Comparison of ENCODE assay signal across 21 cellular contexts in genomic region chr12:132210223-132211055, GRCh38.
"Had no signal": no experiment of that assay in that cellular context is flagged by ENCODE, and none has a peak within 500 bp of the region (broad histone marks: within the 10 kb centered on the region; RNA-seq: fewer than 3 reads in every experiment).

No MANE protein-coding gene starts in this region.

- H3K36me3 ChIP-seq: colonic mucosa, gastrocnemius medialis, heart left ventricle, ovary, upper lobe of left lung had no signal

- H3K4me2 ChIP-seq: smooth muscle cell had no signal

- H3K4me3 Mint-ChIP-seq: activated CD4-positive, alpha-beta memory T cell treated with anti-CD3 and anti-CD28 coated beads, Interleukin-2, amount 10 ng/mL, durations not matched to agents 7 days and 5 days; activated CD4-positive, alpha-beta T cell treated with anti-CD3 and anti-CD28 coated beads for 36 hours; activated CD8-positive, alpha-beta memory T cell treated with anti-CD3 and anti-CD28 coated beads, Interleukin-2, amount 10 ng/mL, durations not matched to agents 7 days and 5 days; activated naive CD8-positive, alpha-beta T cell treated with anti-CD3 and anti-CD28 coated beads, Interleukin-2, amount 10 ng/mL, durations not matched to agents 7 days and 5 days; immature natural killer cell; naive thymus-derived CD8-positive, alpha-beta T cell; stimulated activated memory B cell treated with anti-CD40 and anti-IgM and Interleukin-4, amounts not matched to agents 10 μg/mL and 1 μg/mL and 100 μg/mL, for 72 hours had no signal

- ATAC-seq: activated CD4-positive, alpha-beta T cell treated with anti-CD3 and anti-CD28 coated beads for 36 hours; activated CD8-positive, alpha-beta memory T cell treated with anti-CD3 and anti-CD28 coated beads, Interleukin-2, amount 10 ng/mL, durations not matched to agents 7 days and 5 days; gastrocnemius medialis; heart left ventricle; naive thymus-derived CD8-positive, alpha-beta T cell; sciatic nerve; stimulated activated memory B cell treated with anti-CD40 and anti-IgM and Interleukin-4, amounts not matched to agents 10 μg/mL and 1 μg/mL and 100 μg/mL, for 72 hours had no signal

- H3K4me1 ChIP-seq: colonic mucosa, testis had no signal

- H3K4me1 Mint-ChIP-seq: activated CD4-positive, alpha-beta memory T cell treated with anti-CD3 and anti-CD28 coated beads, Interleukin-2, amount 10 ng/mL, durations not matched to agents 7 days and 5 days; activated CD4-positive, alpha-beta T cell treated with anti-CD3 and anti-CD28 coated beads for 36 hours; activated naive CD8-positive, alpha-beta T cell treated with anti-CD3 and anti-CD28 coated beads, Interleukin-2, amount 10 ng/mL, durations not matched to agents 7 days and 5 days had no signal

- H3K27ac ChIP-seq: colonic mucosa, gastrocnemius medialis, heart left ventricle, ovary, testis, upper lobe of left lung had no signal

- DNase-seq: activated CD4-positive, alpha-beta memory T cell treated with anti-CD3 and anti-CD28 coated beads, Interleukin-2, amount 10 ng/mL, durations not matched to agents 7 days and 5 days; activated CD4-positive, alpha-beta T cell treated with anti-CD3 and anti-CD28 coated beads for 36 hours; activated CD8-positive, alpha-beta memory T cell treated with anti-CD3 and anti-CD28 coated beads, Interleukin-2, amount 10 ng/mL, durations not matched to agents 7 days and 5 days; activated naive CD4-positive, alpha-beta T cell; activated naive CD8-positive, alpha-beta T cell treated with anti-CD3 and anti-CD28 coated beads, Interleukin-2, amount 10 ng/mL, durations not matched to agents 7 days and 5 days; amygdala; caudate nucleus; colonic mucosa; gastrocnemius medialis; immature natural killer cell; mesendoderm; naive thymus-derived CD8-positive, alpha-beta T cell; ovary; stimulated activated CD4-positive, alpha-beta T cell treated with anti-CD3 and anti-CD28 coated beads, Interleukin-4, amount 100 ng/mL, for 4 hours; T-helper 2 cell; testis had no signal

- H3K27ac Mint-ChIP-seq: activated CD4-positive, alpha-beta memory T cell treated with anti-CD3 and anti-CD28 coated beads, Interleukin-2, amount 10 ng/mL, durations not matched to agents 7 days and 5 days; activated CD4-positive, alpha-beta T cell treated with anti-CD3 and anti-CD28 coated beads for 36 hours; activated CD8-positive, alpha-beta memory T cell treated with anti-CD3 and anti-CD28 coated beads, Interleukin-2, amount 10 ng/mL, durations not matched to agents 7 days and 5 days; activated naive CD8-positive, alpha-beta T cell treated with anti-CD3 and anti-CD28 coated beads, Interleukin-2, amount 10 ng/mL, durations not matched to agents 7 days and 5 days; stimulated activated memory B cell treated with anti-CD40 and anti-IgM and Interleukin-4, amounts not matched to agents 10 μg/mL and 1 μg/mL and 100 μg/mL, for 72 hours had no signal

- H3K9me3 Mint-ChIP-seq: immature natural killer cell had no signal

- H3K4me3 ChIP-seq: colonic mucosa, gastrocnemius medialis, heart left ventricle, ovary, smooth muscle cell, testis, upper lobe of left lung had no signal

- H3K36me3 Mint-ChIP-seq: activated naive CD8-positive, alpha-beta T cell treated with anti-CD3 and anti-CD28 coated beads, Interleukin-2, amount 10 ng/mL, durations not matched to agents 7 days and 5 days; immature natural killer cell; naive thymus-derived CD8-positive, alpha-beta T cell; stimulated activated memory B cell treated with anti-CD40 and anti-IgM and Interleukin-4, amounts not matched to agents 10 μg/mL and 1 μg/mL and 100 μg/mL, for 72 hours had no signal

- H3K9me3 ChIP-seq: colonic mucosa, gastrocnemius medialis, ovary, testis had no signal

- H3K27me3 ChIP-seq: ovary, testis had no signal
